In the genomic region with DNA sequence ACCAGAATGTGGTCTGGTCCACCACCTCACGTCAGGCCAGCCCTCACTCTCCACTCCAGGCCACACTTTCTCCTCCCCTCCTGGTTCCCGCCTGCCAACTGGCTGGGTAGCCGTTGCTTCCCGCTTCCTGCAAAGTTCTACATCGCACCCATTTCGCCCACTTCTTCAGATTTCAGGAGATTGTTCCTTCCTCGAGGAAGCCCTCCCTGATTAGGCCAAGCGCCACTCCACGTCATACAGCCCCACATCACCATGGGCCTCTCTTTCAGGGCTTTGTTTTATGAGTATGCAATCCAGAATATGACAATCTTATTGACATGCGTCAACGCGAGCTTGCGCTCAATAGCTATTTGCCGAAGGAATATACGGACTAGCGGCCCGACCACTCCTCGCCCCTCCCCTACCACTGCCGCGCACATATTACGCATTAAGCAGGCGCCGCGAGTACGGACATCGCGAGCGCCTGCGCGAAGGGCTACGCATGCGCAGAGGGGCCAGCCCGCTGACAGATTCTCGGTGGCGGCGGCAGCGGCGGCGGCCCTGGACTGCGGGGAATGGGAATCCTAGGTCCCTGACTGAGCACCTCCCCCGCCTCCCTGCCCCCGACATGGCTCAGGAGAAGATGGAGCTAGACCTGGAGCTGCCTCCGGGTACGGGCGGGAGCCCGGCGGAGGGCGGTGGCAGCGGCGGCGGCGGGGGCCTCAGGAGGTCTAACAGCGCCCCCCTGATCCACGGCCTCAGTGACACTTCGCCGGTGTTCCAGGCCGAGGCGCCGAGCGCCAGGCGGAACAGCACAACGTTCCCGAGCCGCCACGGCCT, we compare ENCODE assay signal across 8 cellular contexts.
DNase-seq lines count a peak whose midpoint lies in the region; ATAC-seq and TF ChIP-seq lines count a peak whose summit lies in the region.

No MANE protein-coding gene starts in this region.

- peaks cover 49% of the 10 kb centered on the region for H3K4me1 ChIP-seq in CD8-positive, alpha-beta memory T cell (ENCODE audit: insufficient read depth, low read length)
- H3K4me1 ChIP-seq in effector memory CD4-positive, alpha-beta T cell (ENCODE audit: control insufficient read depth, insufficient read depth, low read length, poor library complexity, severe bottlenecking), result no peaks in the 10 kb centered on the region

- TF ChIP-seq CTCF in activated CD8-positive, alpha-beta T cell treated with anti-CD3 and anti-CD28 coated beads for 36 hours (IDR thresholded peaks at IDR 0.05), result no peak

- peak; percentile 89 to 95 (median 94) for DNase-seq in CD8-positive, alpha-beta memory T cell
- peak; percentile 94 for DNase-seq in NCI-H82 (lab: John Stamatoyannopoulos, UW)
- peak; percentile 95 for DNase-seq in activated CD8-positive, alpha-beta T cell treated with anti-CD3 and anti-CD28 coated beads for 36 hours
- DNase-seq in effector memory CD4-positive, alpha-beta T cell, result peak; percentile 87 to 90 (median 87)
- peak; percentile 93 for DNase-seq in medulla oblongata (ENCODE audit: extremely low spot score)
- DNase-seq in stimulated activated CD4-positive, alpha-beta T cell treated with anti-CD3 and anti-CD28 coated beads, TNF-alpha, amount 100 ng/mL, for 48 hours (ENCODE audit: low read depth in 3 of 3), result peak; percentile 89 to 93 (median 90)

- POLR2A ChIA-PET in CD8-positive, alpha-beta memory T cell (lab: Charles Lee), result no interaction called here
- POLR2A ChIA-PET in activated CD8-positive, alpha-beta T cell treated with anti-CD3 and anti-CD28 coated beads for 36 hours (lab: Charles Lee), result interaction anchor here (0.9 kb wide), 2 partner anchors 9 to 13 kb away, joined by 3 to 4 read pairs; no protein-coding TSS in a partner anchor

- H3K4me1 Mint-ChIP-seq in CD8-positive, alpha-beta memory T cell, result peaks cover 3 to 5% (median 5%) of the 10 kb centered on the region in 3 donors
- H3K4me1 Mint-ChIP-seq in activated CD8-positive, alpha-beta T cell treated with anti-CD3 and anti-CD28 coated beads for 36 hours (ENCODE audit: low read depth), result peaks cover 12% of the 10 kb centered on the region

- H3K27ac ChIP-seq in CD8-positive, alpha-beta memory T cell (ENCODE audit: low read depth, low read length), result peak overlapping the region; percentile 89
- peak overlapping the region; percentile 91 for H3K27ac ChIP-seq in effector memory CD4-positive, alpha-beta T cell (ENCODE audit: insufficient read depth, low read length, poor library complexity, severe bottlenecking)

- ATAC-seq in GM19452 (IDR thresholded peaks at IDR 0.05; ENCODE audit: unreplicated experiment) (peak; percentile 80), HG03575 (IDR thresholded peaks at IDR 0.05; ENCODE audit: extremely low read depth, insufficient number of reproducible peaks, low FRiP score, unreplicated experiment) (peak; percentile 66)
- peak; percentile 95 for ATAC-seq in activated CD8-positive, alpha-beta T cell treated with anti-CD3 and anti-CD28 coated beads for 36 hours

- H3K36me3 Mint-ChIP-seq in CD8-positive, alpha-beta memory T cell, result no peaks in the 10 kb centered on the region
- H3K36me3 Mint-ChIP-seq in activated CD8-positive, alpha-beta T cell treated with anti-CD3 and anti-CD28 coated beads for 36 hours (ENCODE audit: low read depth), result no peaks in the 10 kb centered on the region

- H3K27me3 Mint-ChIP-seq in CD8-positive, alpha-beta memory T cell, result peaks cover 0 to 5% of the 10 kb centered on the region in 2 donors
- H3K27me3 Mint-ChIP-seq in activated CD8-positive, alpha-beta T cell treated with anti-CD3 and anti-CD28 coated beads for 36 hours, result peaks cover 2% of the 10 kb centered on the region

- H3K9me3 ChIP-seq in CD8-positive, alpha-beta memory T cell (ENCODE audit: low read length), result no peaks in the 10 kb centered on the region
- H3K9me3 ChIP-seq in effector memory CD4-positive, alpha-beta T cell (ENCODE audit: control insufficient read depth, low read length), result no peaks in the 10 kb centered on the region

- intact Hi-C loops in activated CD8-positive, alpha-beta T cell treated with anti-CD3 and anti-CD28 coated beads for 36 hours (cut with micrococcal nuclease), result loop anchor here (10.0 kb wide), 1 partner anchor 245 kb away; no protein-coding TSS in a partner anchor

- H3K4me3 ChIP-seq in CD8-positive, alpha-beta memory T cell (ENCODE audit: low read length), result peak overlapping the region; percentile 96
- peak overlapping the region; percentile 83 for H3K4me3 ChIP-seq in effector memory CD4-positive, alpha-beta T cell (ENCODE audit: insufficient read depth, low read depth, low read length, poor library complexity, severe bottlenecking)

- CTCF ChIA-PET in CD8-positive, alpha-beta memory T cell (lab: Charles Lee), result interaction anchor here (0.7 to 1.3 kb wide), 4 partner anchors 8 to 255 kb away, joined by 3 read pairs; partner anchors contain the start of gene FXN
- CTCF ChIA-PET in activated CD8-positive, alpha-beta T cell treated with anti-CD3 and anti-CD28 coated beads for 36 hours (lab: Charles Lee), result interaction anchor here (0.5 to 1.3 kb wide), 8 partner anchors 11 to 196 kb away, joined by 3 to 7 read pairs (median 3); no protein-coding TSS in a partner anchor

- no peak overlapping the region for H3K27ac Mint-ChIP-seq in CD8-positive, alpha-beta memory T cell
- no peak overlapping the region for H3K27ac Mint-ChIP-seq in activated CD8-positive, alpha-beta T cell treated with anti-CD3 and anti-CD28 coated beads for 36 hours

- H3K9me3 Mint-ChIP-seq in CD8-positive, alpha-beta memory T cell, result no peaks in the 10 kb centered on the region
- H3K9me3 Mint-ChIP-seq in activated CD8-positive, alpha-beta T cell treated with anti-CD3 and anti-CD28 coated beads for 36 hours, result no peaks in the 10 kb centered on the region

- H3K36me3 ChIP-seq in CD8-positive, alpha-beta memory T cell (ENCODE audit: insufficient read depth, low read length), result no peaks in the 10 kb centered on the region
- H3K36me3 ChIP-seq in effector memory CD4-positive, alpha-beta T cell (ENCODE audit: control insufficient read depth, insufficient read depth, low read length), result no peaks in the 10 kb centered on the region

- no peak overlapping the region for H3K4me3 Mint-ChIP-seq in CD8-positive, alpha-beta memory T cell
- no peak overlapping the region for H3K4me3 Mint-ChIP-seq in activated CD8-positive, alpha-beta T cell treated with anti-CD3 and anti-CD28 coated beads for 36 hours

- H3K27me3 ChIP-seq in CD8-positive, alpha-beta memory T cell (ENCODE audit: insufficient read depth, low read length, poor library complexity, severe bottlenecking), result no peaks in the 10 kb centered on the region
- no peaks in the 10 kb centered on the region for H3K27me3 ChIP-seq in effector memory CD4-positive, alpha-beta T cell (replicated peaks; ENCODE audit: control insufficient read depth, insufficient read depth, low read length, poor library complexity, severe bottlenecking)

Comparison
In these comparisons a context has a peak if more than half of its experiments do, and no peak if none do; other contexts are left out.
1. Peak in every context shown above with its lines: DNase-seq, ATAC-seq, H3K4me3 ChIP-seq and H3K27ac ChIP-seq.